Comparison of ENCODE assay signal across 21 cellular contexts in the genomic region with DNA sequence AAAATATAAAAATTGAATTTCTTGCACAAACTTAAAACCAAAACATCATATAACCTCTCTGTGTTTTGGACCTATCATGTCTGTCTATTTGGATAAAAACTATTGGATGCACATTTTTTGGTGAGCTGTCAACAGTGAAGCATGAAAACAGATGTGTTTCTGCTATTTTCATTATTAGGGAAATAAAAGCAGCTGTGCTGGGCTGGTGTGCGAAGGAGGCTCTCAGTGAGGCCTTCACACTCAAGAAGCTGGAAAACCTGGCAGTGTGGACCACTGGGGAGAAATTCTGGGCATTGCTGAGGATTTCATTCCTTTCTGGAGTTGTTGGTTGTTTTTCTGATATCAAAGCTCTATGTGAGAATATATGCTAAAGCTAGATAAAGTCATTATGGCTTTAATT.
DNase-seq lines count a peak whose midpoint lies in the region; ATAC-seq and TF ChIP-seq lines count a peak whose summit lies in the region.
"Had no signal": no experiment of that assay in that cellular context is flagged by ENCODE, and none has a peak within 500 bp of the region (broad histone marks: within the 10 kb centered on the region; RNA-seq: fewer than 3 reads in every experiment).

No MANE protein-coding gene starts in this region.

- no peak for TF ChIP-seq POLR2A in suprapubic skin (IDR thresholded peaks at IDR 0.05)

- H3K4me1 ChIP-seq in suprapubic skin = peaks cover 3% of the 10 kb centered on the region
- H3K4me1 ChIP-seq: BLaER1 treated with 17β-estradiol and CSF1 and Interleukin-3, amounts not matched to agents 10 nM and 100 nM had no signal

- H3K4me3 ChIP-seq in fibroblast of the aortic adventitia (ENCODE audit: low read depth, low read length) (no peak overlapping the region), suprapubic skin (no peak overlapping the region)
- H3K4me3 ChIP-seq: BLaER1 treated with 17β-estradiol and CSF1 and Interleukin-3, amounts not matched to agents 10 nM and 100 nM; MG63 had no signal

- peak overlapping the region; percentile 22 for H3K27ac ChIP-seq in suprapubic skin
- H3K27ac ChIP-seq: BLaER1 treated with 17β-estradiol and CSF1 and Interleukin-3, amounts not matched to agents 10 nM and 100 nM; KMS-11 had no signal

- H3K9me3 ChIP-seq in suprapubic skin = no peaks in the 10 kb centered on the region
- H3K9me3 ChIP-seq: MG63 had no signal

- TF ChIP-seq EP300 in suprapubic skin (IDR thresholded peaks at IDR 0.05) = no peak

- TF ChIP-seq CTCF in fibroblast of the aortic adventitia (IDR thresholded peaks at IDR 0.05; ENCODE audit: insufficient read depth, low read length) (no peak), suprapubic skin (IDR thresholded peaks at IDR 0.05) (no peak)

- H3K36me3 ChIP-seq in suprapubic skin = no peaks in the 10 kb centered on the region
- H3K36me3 ChIP-seq: BLaER1 treated with 17β-estradiol and CSF1 and Interleukin-3, amounts not matched to agents 10 nM and 100 nM; MG63 had no signal

- ATAC-seq in HG03439 (IDR thresholded peaks at IDR 0.05; ENCODE audit: unreplicated experiment) = no peak
- ATAC-seq: HepG2, PC-3 had no signal

- no peaks in the 10 kb centered on the region for H3K27me3 ChIP-seq in suprapubic skin
- H3K27me3 ChIP-seq: BLaER1 treated with 17β-estradiol and CSF1 and Interleukin-3, amounts not matched to agents 10 nM and 100 nM; MG63 had no signal

- WGBS in suprapubic skin = 74% methylated on average over 1 of the region's 1 CpG

- DNase-seq in NAMALWA (ENCODE audit: low spot score) = peak; percentile 4
- DNase-seq in fibroblast of the aortic adventitia (ENCODE audit: low read depth) = peak; percentile 65
- peak; percentile 65 for DNase-seq in myocyte (ENCODE audit: low read depth)
- no peak for DNase-seq in suprapubic skin (ENCODE audit: low spot score in 2 of 2)
- no peak for DNase-seq in NCI-H187 (lab: John Stamatoyannopoulos, UW)
- DNase-seq in T1000 (lab: John Stamatoyannopoulos, UW) = no peak
- no peak for DNase-seq in NCI-H1092 treated with DMSO at 0.1 percent for 48 hours (lab: John Stamatoyannopoulos, UW)
- DNase-seq: DMS 273 treated with DMSO at 0.1 percent for 48 hours, EL, H9, MG63, NCI-H1105 treated with DMSO at 0.1 percent for 48 hours, NCI-H187 treated with DMSO at 0.1 percent for 48 hours, NCI-H2171, NCI-H446 treated with DMSO at 0.1 percent for 48 hours, NCI-H748 treated with DMSO at 0.1 percent for 48 hours, PC-3 had no signal

Comparison
In these comparisons a context has a peak if more than half of its experiments do, and no peak if none do; other contexts are left out.
1. DNase-seq: peak in NAMALWA (single experiment), fibroblast of the aortic adventitia (single experiment) and myocyte (single experiment); none in suprapubic skin (0 of 2), NCI-H187 (0 of 2), T1000 (single experiment) and NCI-H1092 treated with DMSO at 0.1 percent for 48 hours (single experiment).